In the genomic region with DNA sequence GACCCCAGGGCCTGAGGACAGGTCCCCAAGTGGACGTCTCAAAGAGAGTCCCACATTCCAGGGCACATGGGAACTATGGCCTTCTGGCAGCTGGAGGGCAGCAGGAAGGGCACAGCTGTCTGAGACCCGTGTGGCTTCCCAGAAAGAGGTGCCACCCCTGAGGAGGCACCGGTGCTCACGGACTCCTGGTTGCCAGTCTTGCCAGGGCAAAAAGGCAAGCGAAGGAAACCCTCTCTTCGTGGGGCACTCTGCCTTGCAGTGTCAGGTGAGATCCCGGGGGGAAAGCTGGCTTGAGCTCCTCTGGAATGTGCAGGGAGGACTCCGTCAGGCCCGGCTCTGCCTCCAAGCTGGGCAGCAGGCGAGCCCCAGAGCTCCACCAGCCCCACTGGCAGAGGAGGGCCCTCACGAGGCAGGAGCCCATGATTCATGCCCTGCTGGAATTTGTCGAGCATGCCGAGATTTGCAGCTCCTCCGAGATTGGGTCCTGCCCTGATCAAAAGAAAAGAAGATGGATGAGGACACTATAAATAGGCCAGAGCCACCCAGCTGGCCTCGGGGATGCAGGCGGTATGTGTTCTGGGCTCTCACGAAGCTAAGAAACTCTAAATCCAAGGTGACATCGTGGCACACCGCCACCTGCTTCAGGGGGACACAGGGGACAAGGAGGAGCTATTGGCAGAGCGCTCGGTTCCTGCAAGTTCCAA, we compare ENCODE assay signal across 1 cellular context.
TF ChIP-seq lines count a peak whose summit lies in the region.

No MANE protein-coding gene starts in this region.

TF ChIP-seq in GM23338, 12 proteins besides CTCF, POLR2A, EP300 and RAD21 (continued from another document):
- TF ChIP-seq, protein P1, sequence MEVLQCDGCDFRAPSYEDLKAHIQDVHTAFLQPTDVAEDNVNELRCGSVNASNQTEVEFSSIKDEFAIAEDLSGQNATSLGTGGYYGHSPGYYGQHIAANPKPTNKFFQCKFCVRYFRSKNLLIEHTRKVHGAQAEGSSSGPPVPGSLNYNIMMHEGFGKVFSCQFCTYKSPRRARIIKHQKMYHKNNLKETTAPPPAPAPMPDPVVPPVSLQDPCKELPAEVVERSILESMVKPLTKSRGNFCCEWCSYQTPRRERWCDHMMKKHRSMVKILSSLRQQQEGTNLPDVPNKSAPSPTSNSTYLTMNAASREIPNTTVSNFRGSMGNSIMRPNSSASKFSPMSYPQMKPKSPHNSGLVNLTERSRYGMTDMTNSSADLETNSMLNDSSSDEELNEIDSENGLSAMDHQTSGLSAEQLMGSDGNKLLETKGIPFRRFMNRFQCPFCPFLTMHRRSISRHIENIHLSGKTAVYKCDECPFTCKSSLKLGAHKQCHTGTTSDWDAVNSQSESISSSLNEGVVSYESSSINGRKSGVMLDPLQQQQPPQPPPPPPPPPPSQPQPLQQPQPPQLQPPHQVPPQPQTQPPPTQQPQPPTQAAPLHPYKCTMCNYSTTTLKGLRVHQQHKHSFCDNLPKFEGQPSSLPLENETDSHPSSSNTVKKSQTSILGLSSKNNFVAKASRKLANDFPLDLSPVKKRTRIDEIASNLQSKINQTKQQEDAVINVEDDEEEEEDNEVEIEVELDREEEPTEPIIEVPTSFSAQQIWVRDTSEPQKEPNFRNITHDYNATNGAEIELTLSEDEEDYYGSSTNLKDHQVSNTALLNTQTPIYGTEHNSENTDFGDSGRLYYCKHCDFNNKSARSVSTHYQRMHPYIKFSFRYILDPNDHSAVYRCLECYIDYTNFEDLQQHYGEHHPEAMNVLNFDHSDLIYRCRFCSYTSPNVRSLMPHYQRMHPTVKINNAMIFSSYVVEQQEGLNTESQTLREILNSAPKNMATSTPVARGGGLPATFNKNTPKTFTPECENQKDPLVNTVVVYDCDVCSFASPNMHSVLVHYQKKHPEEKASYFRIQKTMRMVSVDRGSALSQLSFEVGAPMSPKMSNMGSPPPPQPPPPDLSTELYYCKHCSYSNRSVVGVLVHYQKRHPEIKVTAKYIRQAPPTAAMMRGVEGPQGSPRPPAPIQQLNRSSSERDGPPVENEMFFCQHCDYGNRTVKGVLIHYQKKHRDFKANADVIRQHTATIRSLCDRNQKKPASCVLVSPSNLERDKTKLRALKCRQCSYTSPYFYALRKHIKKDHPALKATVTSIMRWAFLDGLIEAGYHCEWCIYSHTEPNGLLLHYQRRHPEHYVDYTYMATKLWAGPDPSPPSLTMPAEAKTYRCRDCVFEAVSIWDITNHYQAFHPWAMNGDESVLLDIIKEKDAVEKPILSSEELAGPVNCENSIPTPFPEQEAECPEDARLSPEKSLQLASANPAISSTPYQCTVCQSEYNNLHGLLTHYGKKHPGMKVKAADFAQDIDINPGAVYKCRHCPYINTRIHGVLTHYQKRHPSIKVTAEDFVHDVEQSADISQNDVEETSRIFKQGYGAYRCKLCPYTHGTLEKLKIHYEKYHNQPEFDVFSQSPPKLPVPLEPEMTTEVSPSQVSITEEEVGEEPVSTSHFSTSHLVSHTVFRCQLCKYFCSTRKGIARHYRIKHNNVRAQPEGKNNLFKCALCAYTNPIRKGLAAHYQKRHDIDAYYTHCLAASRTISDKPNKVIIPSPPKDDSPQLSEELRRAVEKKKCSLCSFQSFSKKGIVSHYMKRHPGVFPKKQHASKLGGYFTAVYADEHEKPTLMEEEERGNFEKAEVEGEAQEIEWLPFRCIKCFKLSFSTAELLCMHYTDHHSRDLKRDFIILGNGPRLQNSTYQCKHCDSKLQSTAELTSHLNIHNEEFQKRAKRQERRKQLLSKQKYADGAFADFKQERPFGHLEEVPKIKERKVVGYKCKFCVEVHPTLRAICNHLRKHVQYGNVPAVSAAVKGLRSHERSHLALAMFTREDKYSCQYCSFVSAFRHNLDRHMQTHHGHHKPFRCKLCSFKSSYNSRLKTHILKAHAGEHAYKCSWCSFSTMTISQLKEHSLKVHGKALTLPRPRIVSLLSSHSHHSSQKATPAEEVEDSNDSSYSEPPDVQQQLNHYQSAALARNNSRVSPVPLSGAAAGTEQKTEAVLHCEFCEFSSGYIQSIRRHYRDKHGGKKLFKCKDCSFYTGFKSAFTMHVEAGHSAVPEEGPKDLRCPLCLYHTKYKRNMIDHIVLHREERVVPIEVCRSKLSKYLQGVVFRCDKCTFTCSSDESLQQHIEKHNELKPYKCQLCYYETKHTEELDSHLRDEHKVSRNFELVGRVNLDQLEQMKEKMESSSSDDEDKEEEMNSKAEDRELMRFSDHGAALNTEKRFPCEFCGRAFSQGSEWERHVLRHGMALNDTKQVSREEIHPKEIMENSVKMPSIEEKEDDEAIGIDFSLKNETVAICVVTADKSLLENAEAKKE (CRISPR knock-in tag; IDR thresholded peaks at IDR 0.05): no peak
- no peak for TF ChIP-seq JUNB (IDR thresholded peaks at IDR 0.05; ENCODE audit: unreplicated experiment)
- TF ChIP-seq, protein P2, sequence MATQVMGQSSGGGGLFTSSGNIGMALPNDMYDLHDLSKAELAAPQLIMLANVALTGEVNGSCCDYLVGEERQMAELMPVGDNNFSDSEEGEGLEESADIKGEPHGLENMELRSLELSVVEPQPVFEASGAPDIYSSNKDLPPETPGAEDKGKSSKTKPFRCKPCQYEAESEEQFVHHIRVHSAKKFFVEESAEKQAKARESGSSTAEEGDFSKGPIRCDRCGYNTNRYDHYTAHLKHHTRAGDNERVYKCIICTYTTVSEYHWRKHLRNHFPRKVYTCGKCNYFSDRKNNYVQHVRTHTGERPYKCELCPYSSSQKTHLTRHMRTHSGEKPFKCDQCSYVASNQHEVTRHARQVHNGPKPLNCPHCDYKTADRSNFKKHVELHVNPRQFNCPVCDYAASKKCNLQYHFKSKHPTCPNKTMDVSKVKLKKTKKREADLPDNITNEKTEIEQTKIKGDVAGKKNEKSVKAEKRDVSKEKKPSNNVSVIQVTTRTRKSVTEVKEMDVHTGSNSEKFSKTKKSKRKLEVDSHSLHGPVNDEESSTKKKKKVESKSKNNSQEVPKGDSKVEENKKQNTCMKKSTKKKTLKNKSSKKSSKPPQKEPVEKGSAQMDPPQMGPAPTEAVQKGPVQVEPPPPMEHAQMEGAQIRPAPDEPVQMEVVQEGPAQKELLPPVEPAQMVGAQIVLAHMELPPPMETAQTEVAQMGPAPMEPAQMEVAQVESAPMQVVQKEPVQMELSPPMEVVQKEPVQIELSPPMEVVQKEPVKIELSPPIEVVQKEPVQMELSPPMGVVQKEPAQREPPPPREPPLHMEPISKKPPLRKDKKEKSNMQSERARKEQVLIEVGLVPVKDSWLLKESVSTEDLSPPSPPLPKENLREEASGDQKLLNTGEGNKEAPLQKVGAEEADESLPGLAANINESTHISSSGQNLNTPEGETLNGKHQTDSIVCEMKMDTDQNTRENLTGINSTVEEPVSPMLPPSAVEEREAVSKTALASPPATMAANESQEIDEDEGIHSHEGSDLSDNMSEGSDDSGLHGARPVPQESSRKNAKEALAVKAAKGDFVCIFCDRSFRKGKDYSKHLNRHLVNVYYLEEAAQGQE (IDR thresholded peaks at IDR 0.05; ENCODE audit: unreplicated experiment): no peak
- TF ChIP-seq NANOG (IDR thresholded peaks at IDR 0.05; ENCODE audit: borderline replicate concordance): no peak
- TF ChIP-seq ZNF331 (CRISPR knock-in tag; IDR thresholded peaks at IDR 0.05; ENCODE audit: low read depth): no peak
- no peak for TF ChIP-seq EZH2 (IDR thresholded peaks at IDR 0.05; ENCODE audit: low read depth, unreplicated experiment)
- TF ChIP-seq CREB1 (CRISPR knock-in tag; IDR thresholded peaks at IDR 0.05; ENCODE audit: low read depth): no peak
- no peak for TF ChIP-seq ZNF114 (CRISPR knock-in tag; IDR thresholded peaks at IDR 0.05)
